ENCODE assay signal across 8 cellular contexts in genomic region chr17:55845385-55845784, GRCh38.
A peak's percentile ranks its signal among the peaks of the same experiment; 100 is the strongest.
DNase-seq lines count a peak whose midpoint lies in the region; ATAC-seq and TF ChIP-seq lines count a peak whose summit lies in the region.

No MANE protein-coding gene starts in this region.

- no peaks in the 10 kb centered on the region for H3K9me3 Mint-ChIP-seq in HFFc6
- H3K9me3 Mint-ChIP-seq in brain, result no peaks in the 10 kb centered on the region
- H3K9me3 Mint-ChIP-seq in stimulated activated naive B cell treated with anti-CD40 and anti-IgM and Interleukin-4, amounts not matched to agents 10 μg/mL and 1 μg/mL and 100 μg/mL, for 72 hours, result peaks cover 6 to 9% of the 10 kb centered on the region in 2 donors

- H3K27ac Mint-ChIP-seq in HFFc6 (no peak overlapping the region), brain (no peak overlapping the region)
- H3K27ac Mint-ChIP-seq in stimulated activated naive B cell treated with anti-CD40 and anti-IgM and Interleukin-4, amounts not matched to agents 10 μg/mL and 1 μg/mL and 100 μg/mL, for 72 hours, result no peak overlapping the region

- DNase-seq in AG20443 (ENCODE audit: low spot score) (peak; percentile 86), HFFc6 (peak; percentile 4), islet precursor cell (peak; percentile 88), NCI-H128 (lab: John Stamatoyannopoulos, UW; ENCODE audit: unreplicated experiment) (no peak), UCSD-AML1 (lab: John Stamatoyannopoulos, UW; ENCODE audit: unreplicated experiment) (no peak), 8988T (no peak)
- no peak for DNase-seq in stimulated activated naive B cell treated with anti-CD40 and anti-IgM and Interleukin-4, amounts not matched to agents 10 μg/mL and 1 μg/mL and 100 μg/mL, for 72 hours

- peaks cover 4% of the 10 kb centered on the region for H3K27me3 Mint-ChIP-seq in HFFc6 (ENCODE audit: insufficient read depth)
- H3K27me3 Mint-ChIP-seq in brain, result no peaks in the 10 kb centered on the region
- H3K27me3 Mint-ChIP-seq in stimulated activated naive B cell treated with anti-CD40 and anti-IgM and Interleukin-4, amounts not matched to agents 10 μg/mL and 1 μg/mL and 100 μg/mL, for 72 hours, result peaks cover 23 to 34% of the 10 kb centered on the region in 2 donors

- H3K4me3 Mint-ChIP-seq in HFFc6, result no peak overlapping the region
- H3K4me3 Mint-ChIP-seq in brain, result peak overlapping the region in 3 of 5 experiments; percentile 29 to 66 (median 52)
- H3K4me3 Mint-ChIP-seq in stimulated activated naive B cell treated with anti-CD40 and anti-IgM and Interleukin-4, amounts not matched to agents 10 μg/mL and 1 μg/mL and 100 μg/mL, for 72 hours, result peak overlapping the region in 1 of 2 donors; percentile 4

- TF ChIP-seq CTCF in HFFc6 (IDR thresholded peaks at IDR 0.05) (peak; percentile 69), brain (conservative IDR thresholded peaks at IDR 0.05) (peak; percentile 75 to 87)

- no peaks in the 10 kb centered on the region for H3K36me3 Mint-ChIP-seq in HFFc6 (ENCODE audit: low read depth)
- no peaks in the 10 kb centered on the region for H3K36me3 Mint-ChIP-seq in brain
- H3K36me3 Mint-ChIP-seq in stimulated activated naive B cell treated with anti-CD40 and anti-IgM and Interleukin-4, amounts not matched to agents 10 μg/mL and 1 μg/mL and 100 μg/mL, for 72 hours, result no peaks in the 10 kb centered on the region

- peak; percentile 36 to 57 for ATAC-seq in stimulated activated naive B cell treated with anti-CD40 and anti-IgM and Interleukin-4, amounts not matched to agents 10 μg/mL and 1 μg/mL and 100 μg/mL, for 72 hours (replicated peaks)

- H3K4me1 Mint-ChIP-seq in HFFc6 (ENCODE audit: low read depth) (peaks cover 9% of the 10 kb centered on the region), brain (peaks cover 9% of the 10 kb centered on the region)
- peaks cover 3 to 5% of the 10 kb centered on the region in 2 donors for H3K4me1 Mint-ChIP-seq in stimulated activated naive B cell treated with anti-CD40 and anti-IgM and Interleukin-4, amounts not matched to agents 10 μg/mL and 1 μg/mL and 100 μg/mL, for 72 hours

Comparison
In these comparisons a context has a peak if more than half of its experiments do, and no peak if none do; other contexts are left out.
1. DNase-seq: peak in AG20443 (single experiment), HFFc6 (single experiment) and islet precursor cell (single experiment); none in stimulated activated naive B cell treated with anti-CD40 and anti-IgM and Interleukin-4, amounts not matched to agents 10 μg/mL and 1 μg/mL and 100 μg/mL, for 72 hours (single experiment), NCI-H128 (single experiment), UCSD-AML1 (single experiment) and 8988T (single experiment).